1 cellular context compared by ENCODE assay signal in genomic region chr14:64865992-64866391, GRCh38.
TF ChIP-seq lines count a peak whose summit lies in the region.

No MANE protein-coding gene starts in this region.

TF ChIP-seq in GM23338, 12 proteins besides CTCF, POLR2A, EP300 and RAD21 (continued from another document):
- TF ChIP-seq ETS1 (IDR thresholded peaks at IDR 0.05) = no peak
- no peak for TF ChIP-seq CREB1 (CRISPR knock-in tag; IDR thresholded peaks at IDR 0.05; ENCODE audit: low read depth)
